Comparison of ENCODE assay signal across 8 cellular contexts in genomic region chr2:112275887-112276773, GRCh38. TPM values are rescaled to one million over a fixed set of nuclear protein-coding genes. Genes with fewer than 3 reads are reported as not detected.
A peak's percentile ranks its signal among the peaks of the same experiment; 100 is the strongest.
DNase-seq lines count a peak whose midpoint lies in the region; TF ChIP-seq lines count a peak whose summit lies in the region.

No MANE protein-coding gene starts in this region.

- peaks cover 19% of the 10 kb centered on the region for H3K4me1 ChIP-seq in CD8-positive, alpha-beta memory T cell (ENCODE audit: insufficient read depth, low read length)
- H3K4me1 ChIP-seq in NT2/D1 (ENCODE audit: insufficient read depth, insufficient read length) (peaks cover 2% of the 10 kb centered on the region), endodermal cell (ENCODE audit: control insufficient read depth, insufficient read depth, low read length) (peaks cover 8% of the 10 kb centered on the region)

- peak; percentile 72 to 92 (median 79) for DNase-seq in CD8-positive, alpha-beta memory T cell
- DNase-seq in GM20000 (ENCODE audit: low spot score) = peak; percentile 88
- DNase-seq in HS-5 (ENCODE audit: low read depth) = peak; percentile 46
- DNase-seq in NT2/D1 (ENCODE audit: low read depth, low spot score) = peak; percentile 78
- DNase-seq in activated CD8-positive, alpha-beta memory T cell treated with anti-CD3 and anti-CD28 coated beads, Interleukin-2, amount 50 U/mL, for 24 hours (ENCODE audit: extremely low read depth) = peak; percentile 41
- DNase-seq in endodermal cell = peak; percentile 94
- DNase-seq in mesothelial cell of epicardium (ENCODE audit: low spot score in 2 of 2, unreplicated experiment in 2 of 2) = peak; percentile 64 to 76
- DNase-seq in stimulated activated CD8-positive, alpha-beta memory T cell treated with anti-CD3 and anti-CD28 coated beads, Interleukin-15, amount 100 ng/mL, for 4 hours (ENCODE audit: low read depth in 2 of 2) = peak; percentile 65 to 69

- H3K36me3 Mint-ChIP-seq in CD8-positive, alpha-beta memory T cell = peaks cover 0 to 8% (median 1%) of the 10 kb centered on the region in 3 donors
- H3K36me3 Mint-ChIP-seq in endodermal cell (ENCODE audit: low read depth) = no peaks in the 10 kb centered on the region
- H3K36me3 Mint-ChIP-seq in mesothelial cell of epicardium = no peaks in the 10 kb centered on the region

- CTCF ChIA-PET in CD8-positive, alpha-beta memory T cell (lab: Charles Lee) = interaction anchor here (0.7 kb wide), 1 partner anchor 16 kb away, joined by 3 read pairs; no protein-coding TSS in a partner anchor

- H3K27me3 Mint-ChIP-seq in CD8-positive, alpha-beta memory T cell = peaks cover 0 to 5% of the 10 kb centered on the region in 2 donors
- H3K27me3 Mint-ChIP-seq in endodermal cell (ENCODE audit: insufficient read depth) (no peaks in the 10 kb centered on the region), mesothelial cell of epicardium (ENCODE audit: low read depth) (no peaks in the 10 kb centered on the region)

- POLR2A ChIA-PET in CD8-positive, alpha-beta memory T cell (lab: Charles Lee) = no interaction called here

- no peaks in the 10 kb centered on the region for H3K9me3 Mint-ChIP-seq in CD8-positive, alpha-beta memory T cell
- no peaks in the 10 kb centered on the region for H3K9me3 Mint-ChIP-seq in endodermal cell
- H3K9me3 Mint-ChIP-seq in mesothelial cell of epicardium = no peaks in the 10 kb centered on the region

- peak overlapping the region; percentile 98 to 100 (median 99) for H3K27ac Mint-ChIP-seq in CD8-positive, alpha-beta memory T cell
- H3K27ac Mint-ChIP-seq in endodermal cell (peak overlapping the region; percentile 96), mesothelial cell of epicardium (peak overlapping the region; percentile 100)

- H3K36me3 ChIP-seq in CD8-positive, alpha-beta memory T cell (ENCODE audit: insufficient read depth, low read length) = no peaks in the 10 kb centered on the region
- H3K36me3 ChIP-seq in NT2/D1 (ENCODE audit: insufficient read depth, insufficient read length, low read length) (no peaks in the 10 kb centered on the region), endodermal cell (ENCODE audit: control insufficient read depth, insufficient read depth, low read length) (no peaks in the 10 kb centered on the region)

- no peaks in the 10 kb centered on the region for H3K27me3 ChIP-seq in CD8-positive, alpha-beta memory T cell (ENCODE audit: insufficient read depth, low read length, poor library complexity, severe bottlenecking)
- H3K27me3 ChIP-seq in NT2/D1 (ENCODE audit: insufficient read depth, insufficient read length) (no peaks in the 10 kb centered on the region), endodermal cell (ENCODE audit: control insufficient read depth, insufficient read depth, low read length, poor library complexity, severe bottlenecking) (no peaks in the 10 kb centered on the region)

- H3K27ac ChIP-seq in CD8-positive, alpha-beta memory T cell (ENCODE audit: low read depth, low read length) = peak overlapping the region; percentile 100
- peak overlapping the region; percentile 100 for H3K27ac ChIP-seq in endodermal cell (ENCODE audit: low read depth, low read length)

- peak overlapping the region; percentile 92 to 100 (median 95) for H3K4me3 Mint-ChIP-seq in CD8-positive, alpha-beta memory T cell
- H3K4me3 Mint-ChIP-seq in endodermal cell (peak overlapping the region; percentile 82), mesothelial cell of epicardium (peak overlapping the region; percentile 92)

- 1 to 3% methylated on average over 18 to 66 of the region's 66 CpGs for WGBS in endodermal cell (ENCODE audit: insufficient coverage in 1 of 2, insufficient read length in 1 of 2), 2 experiments

- H3K9me3 ChIP-seq in CD8-positive, alpha-beta memory T cell (ENCODE audit: low read length) = no peaks in the 10 kb centered on the region
- no peaks in the 10 kb centered on the region for H3K9me3 ChIP-seq in NT2/D1 (ENCODE audit: insufficient read depth, low read length)
- H3K9me3 ChIP-seq in endodermal cell (ENCODE audit: control insufficient read depth, low read length) = no peaks in the 10 kb centered on the region

- H3K9ac ChIP-seq in NT2/D1 (ENCODE audit: insufficient read length, low read depth) (peak overlapping the region; percentile 100), endodermal cell (ENCODE audit: extremely low read depth, low read length, poor library complexity, severe bottlenecking) (peak overlapping the region; percentile 99)

- TF ChIP-seq CTCF in GM20000 (IDR thresholded peaks at IDR 0.05; ENCODE audit: extremely low read depth, missing control alignments) (no peak), endodermal cell (conservative IDR thresholded peaks at IDR 0.05) (no peak), mesothelial cell of epicardium (IDR thresholded peaks at IDR 0.05; ENCODE audit: unreplicated experiment) (no peak)

- peaks cover 25 to 44% (median 34%) of the 10 kb centered on the region in 3 donors for H3K4me1 Mint-ChIP-seq in CD8-positive, alpha-beta memory T cell
- peaks cover 20% of the 10 kb centered on the region for H3K4me1 Mint-ChIP-seq in endodermal cell
- H3K4me1 Mint-ChIP-seq in mesothelial cell of epicardium = peaks cover 25% of the 10 kb centered on the region

- H3K4me3 ChIP-seq in CD8-positive, alpha-beta memory T cell (ENCODE audit: low read length) = peak overlapping the region; percentile 98
- H3K4me3 ChIP-seq in NT2/D1 (ENCODE audit: insufficient read length, low read depth) (peak overlapping the region; percentile 97), endodermal cell (ENCODE audit: low read length) (peak overlapping the region; percentile 93)

RNA-seq across cellular contexts. Expression of gene ZC3H6, which starts 0.7 kb away (rescaled TPM):
- 1 to 10 TPM; 7.2 to 7.5 TPM for total RNA-seq in CD8-positive, alpha-beta memory T cell
- 9.6 TPM for polyA plus RNA-seq in CD8-positive, alpha-beta memory T cell
- total RNA-seq in endodermal cell = 10 to 100 TPM in 1 of 2 donors, 1 to 10 TPM in 1; 8.0 to 21.5 TPM
- polyA plus RNA-seq in endodermal cell (2013, experiment 1 of 2) = 8.8 TPM
- polyA plus RNA-seq in endodermal cell (2013, experiment 2 of 2) = 9.6 TPM
- total RNA-seq in mesothelial cell of epicardium = 12.1 to 16.2 TPM (median 15.8 TPM) in 3 replicates

RNA-seq across cellular contexts. Expression of gene ZC3H8, which starts 21.3 kb away (rescaled TPM):
- 10 to 100 TPM; 29.7 to 32.0 TPM for total RNA-seq in CD8-positive, alpha-beta memory T cell
- 13.4 TPM for polyA plus RNA-seq in CD8-positive, alpha-beta memory T cell
- 10 to 100 TPM in 1 of 2 donors, 1 to 10 TPM in 1; 8.3 to 10.6 TPM for total RNA-seq in endodermal cell
- polyA plus RNA-seq in endodermal cell (2013, experiment 1 of 2) = 12.3 TPM
- 10.5 TPM for polyA plus RNA-seq in endodermal cell (2013, experiment 2 of 2)
- total RNA-seq in mesothelial cell of epicardium = 18.7 to 20.7 TPM (median 20.2 TPM) in 3 replicates

Comparison
In these comparisons a context has a peak if more than half of its experiments do, and no peak if none do; other contexts are left out.
1. Peak in every context shown above with its lines: DNase-seq, H3K4me3 ChIP-seq and H3K27ac ChIP-seq.
2. DNase-seq: peak in every context shown above with its lines; median percentile 94 in endodermal cell; 88 in GM20000; 79 in CD8-positive, alpha-beta memory T cell; 78 in NT2/D1; 70 in mesothelial cell of epicardium; 67 in stimulated activated CD8-positive, alpha-beta memory T cell treated with anti-CD3 and anti-CD28 coated beads, Interleukin-15, amount 100 ng/mL, for 4 hours; 46 in HS-5; 41 in activated CD8-positive, alpha-beta memory T cell treated with anti-CD3 and anti-CD28 coated beads, Interleukin-2, amount 50 U/mL, for 24 hours.